Comparison of ENCODE assay signal across 8 cellular contexts in genomic region chr18:2847341-2848144, GRCh38. TPM values are rescaled to one million over a fixed set of nuclear protein-coding genes. Genes with fewer than 3 reads are reported as not detected.
DNase-seq lines count a peak whose midpoint lies in the region; ATAC-seq and TF ChIP-seq lines count a peak whose summit lies in the region.

No MANE protein-coding gene starts in this region.

- H3K27ac ChIP-seq in MM.1S (ENCODE audit: low read length): no peak overlapping the region

- no peaks in the 10 kb centered on the region for H3K9me2 ChIP-seq in MM.1S (replicated peaks; ENCODE audit: insufficient read depth, low read length)

- H4K20me1 ChIP-seq in MM.1S (ENCODE audit: insufficient read depth, low read length): no peaks in the 10 kb centered on the region

- no peak overlapping the region; the same call in 1 of the 2 replicates for H3K4me3 ChIP-seq in MM.1S (ENCODE audit: low read length)

- H3F3A ChIP-seq in MM.1S (ENCODE audit: insufficient read depth, low read length): no peaks in the 10 kb centered on the region

- H3K4me1 ChIP-seq in MM.1S (ENCODE audit: low read length): no peaks in the 10 kb centered on the region

- H3K9me3 ChIP-seq in MM.1S (replicated peaks; ENCODE audit: insufficient read depth, low read length): no peaks in the 10 kb centered on the region

- H3K9ac ChIP-seq in MM.1S (ENCODE audit: low read length): no peak overlapping the region

- H3K4me2 ChIP-seq in MM.1S (ENCODE audit: low read depth, low read length): no peak overlapping the region

- DNase-seq in D341Med (ENCODE audit: low spot score) (peak; percentile 78), fibroblast of the conjunctiva (ENCODE audit: low read depth) (peak; percentile 43), omental fat pad (ENCODE audit: low spot score) (no peak), SK-N-DZ (ENCODE audit: low spot score) (no peak), activated gamma-delta T cell treated with Interleukin-2 at 50 U/mL for 16 hours (no peak), MM.1S (no peak)
- DNase-seq in activated CD8-positive, alpha-beta memory T cell treated with anti-CD3 and anti-CD28 coated beads for 48 hours (ENCODE audit: low read depth in 2 of 3, low spot score in 2 of 3): peak; percentile 12 to 16 (median 14)

- H2AFZ ChIP-seq in MM.1S (ENCODE audit: low read length): no peak overlapping the region

- no peak for TF ChIP-seq CTCF in omental fat pad (IDR thresholded peaks at IDR 0.05)
- no peak for TF ChIP-seq CTCF in MM.1S (IDR thresholded peaks at IDR 0.05; ENCODE audit: low read length)

- peaks cover 8% of the 10 kb centered on the region; the same call in 1 of the 2 replicates for H3K27me3 ChIP-seq in MM.1S (replicated peaks; ENCODE audit: insufficient read depth, low read length)

- H3K79me2 ChIP-seq in MM.1S (ENCODE audit: low read length): no peaks in the 10 kb centered on the region

- ATAC-seq in HG02610 (IDR thresholded peaks at IDR 0.05; ENCODE audit: unreplicated experiment) (peak; percentile 29), omental fat pad (ENCODE audit: low FRiP score) (peak; percentile 80)

- no peaks in the 10 kb centered on the region for H3K36me3 ChIP-seq in MM.1S (replicated peaks; ENCODE audit: insufficient read depth, low read length)

RNA-seq across cellular contexts. Expression of gene EMILIN2, which starts 0.7 kb away (rescaled TPM):
- total RNA-seq in omental fat pad: 10 to 100 TPM; 33.9 to 56.4 (median 52.9) TPM
- polyA plus RNA-seq in SK-N-DZ (2014; cell fraction: cytosol; rRNA removed): 0.57 and 0.66 TPM in 2 replicates
- polyA plus RNA-seq in SK-N-DZ (2014; cell fraction: nucleus; rRNA removed): 0.28 and 0.49 TPM in 2 replicates

Comparison
In these comparisons a context has a peak if more than half of its experiments do, and no peak if none do; other contexts are left out.
1. DNase-seq: peak in D341Med (single experiment), activated CD8-positive, alpha-beta memory T cell treated with anti-CD3 and anti-CD28 coated beads for 48 hours (3 of 3) and fibroblast of the conjunctiva (single experiment); none in omental fat pad (single experiment), SK-N-DZ (single experiment), activated gamma-delta T cell treated with Interleukin-2 at 50 U/mL for 16 hours (single experiment) and MM.1S (single experiment).